Comparison of ENCODE assay signal across 11 cellular contexts in the genomic region with DNA sequence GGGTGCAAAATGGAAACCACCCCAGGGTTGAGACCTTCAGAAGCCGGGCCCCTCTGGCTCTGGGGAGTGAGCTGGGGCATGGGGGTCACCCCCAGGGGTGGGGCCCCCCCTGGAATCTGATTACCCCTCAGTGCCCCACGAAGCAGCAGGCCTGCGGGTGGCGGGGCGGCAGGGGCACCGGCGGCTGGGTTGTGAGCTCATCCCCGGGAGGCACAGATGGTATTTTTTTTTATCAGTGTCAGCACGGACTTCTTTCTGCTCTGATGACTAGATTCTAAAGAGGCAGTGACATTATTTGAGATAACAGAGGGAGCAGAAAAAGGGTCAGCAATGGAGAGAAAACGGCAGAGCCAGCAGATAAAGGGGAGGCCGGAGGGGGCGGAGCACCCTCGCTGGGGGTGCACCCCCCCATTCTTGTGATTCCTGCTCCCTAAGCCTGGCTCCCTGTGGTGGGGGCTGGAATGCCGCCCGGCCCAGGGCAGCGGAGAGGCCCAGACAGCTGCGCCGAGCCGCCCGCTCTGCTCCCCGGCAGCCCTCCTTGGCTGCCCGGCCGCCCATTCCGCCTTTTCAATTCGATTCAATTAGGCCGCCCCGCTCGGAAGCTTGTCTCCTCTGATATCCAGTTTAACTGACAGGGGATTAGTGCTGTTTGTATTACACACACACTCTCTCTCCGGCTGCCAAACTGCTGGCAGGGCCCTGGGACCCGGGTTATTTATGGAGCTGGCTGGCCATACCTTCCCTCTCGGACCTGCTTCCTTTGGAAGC. TPM values are rescaled to one million over a fixed set of nuclear protein-coding genes. Genes with fewer than 3 reads are reported as not detected.
DNase-seq lines count a peak whose midpoint lies in the region; ATAC-seq, FAIRE-seq and TF ChIP-seq lines count a peak whose summit lies in the region.
"Had no signal": no experiment of that assay in that cellular context is flagged by ENCODE, and none has a peak within 500 bp of the region (broad histone marks: within the 10 kb centered on the region; RNA-seq: fewer than 3 reads in every experiment).

No MANE protein-coding gene starts in this region.

- H3K4ac ChIP-seq in mesenchymal stem cell (ENCODE audit: low read depth in 1 of 2, low read length in 2 of 2), result no peak overlapping the region

- H3K27me3 ChIP-seq in HepG2 (ENCODE audit: control insufficient read depth in 1 of 2, insufficient read depth in 2 of 2, low read length in 2 of 2) (peaks cover 2 to 7% of the 10 kb centered on the region in 2 experiments; a peak in 4 of 5 replicates), right lobe of liver (no peaks in the 10 kb centered on the region), mesenchymal stem cell (ENCODE audit: control insufficient read depth in 1 of 2, insufficient read depth in 1 of 2, low read length in 2 of 2) (peaks cover 56 to 74% of the 10 kb centered on the region in 2 experiments)

- TF ChIP-seq RAD21 in HepG2 (CRISPR knock-in tag; IDR thresholded peaks at IDR 0.05), result no peak

- no peak overlapping the region for H2AK5ac ChIP-seq in mesenchymal stem cell (ENCODE audit: low read length, severe bottlenecking)

- TF ChIP-seq EP300 in HepG2 (IDR thresholded peaks at IDR 0.05; ENCODE audit: low read depth in 2 of 2, low read length in 2 of 2) (peak in 1 of 2 experiments; percentile 13; a peak in 1 of 4 replicates), HepG2 (CRISPR knock-in tag; IDR thresholded peaks at IDR 0.05; ENCODE audit: borderline replicate concordance) (no peak)

- no peak for TF ChIP-seq POLR2A in HepG2 (IDR thresholded peaks at IDR 0.05; ENCODE audit: insufficient read depth in 1 of 2, low read depth in 2 of 2, low read length in 2 of 2)
- TF ChIP-seq POLR2A in right lobe of liver (IDR thresholded peaks at IDR 0.05), result no peak

- no peak overlapping the region for H2BK15ac ChIP-seq in mesenchymal stem cell (ENCODE audit: low read depth, poor library complexity, severe bottlenecking)

- peak; percentile 58 for ATAC-seq in HepG2
- no peak for ATAC-seq in right lobe of liver
- no peak for ATAC-seq in HG03095 (IDR thresholded peaks at IDR 0.05; ENCODE audit: unreplicated experiment)
- ATAC-seq: naive thymus-derived CD8-positive, alpha-beta T cell had no signal

- H3K4me3 Mint-ChIP-seq in immature natural killer cell, result no peak overlapping the region
- H3K4me3 Mint-ChIP-seq: naive thymus-derived CD8-positive, alpha-beta T cell had no signal

- H4K20me1 ChIP-seq in HepG2 (ENCODE audit: insufficient read depth, low read length), result no peaks in the 10 kb centered on the region

- no peak overlapping the region for H2BK12ac ChIP-seq in mesenchymal stem cell (ENCODE audit: low read length in 2 of 2)

- H2AFZ ChIP-seq in HepG2 (ENCODE audit: low read length), result no peak overlapping the region
- H2AFZ ChIP-seq in mesenchymal stem cell (ENCODE audit: low read depth, low read length), result no peak overlapping the region

- no peaks in the 10 kb centered on the region for H3K9me3 Mint-ChIP-seq in immature natural killer cell
- H3K9me3 Mint-ChIP-seq: naive thymus-derived CD8-positive, alpha-beta T cell had no signal

- H3K79me2 ChIP-seq in HepG2 (ENCODE audit: insufficient read depth, low read length), result no peaks in the 10 kb centered on the region

- DNase-seq in HepG2 (ENCODE audit: low spot score) (peak; percentile 66), right lobe of liver (no peak), cerebellum (ENCODE audit: low spot score) (peak; percentile 37), mesenchymal stem cell (peak; percentile 11), NCI-H128 (lab: John Stamatoyannopoulos, UW; ENCODE audit: unreplicated experiment) (no peak), GM10248 (ENCODE audit: extremely low spot score) (no peak), immature natural killer cell (no peak)
- DNase-seq: activated CD4-positive, alpha-beta T cell treated with anti-CD3 and anti-CD28 coated beads, Interleukin-2, amount 50 U/mL, for 4 hours; aorta; naive thymus-derived CD8-positive, alpha-beta T cell had no signal

- H3K4me1 ChIP-seq in HepG2 (ENCODE audit: insufficient read depth, low read length), result peaks cover 51% of the 10 kb centered on the region
- no peaks in the 10 kb centered on the region for H3K4me1 ChIP-seq in right lobe of liver
- peaks cover 7% of the 10 kb centered on the region for H3K4me1 ChIP-seq in mesenchymal stem cell (ENCODE audit: control insufficient read depth, insufficient read depth, low read depth, low read length)

- POLR2A ChIA-PET in HepG2 (lab: Yijun Ruan, JAX), result interaction anchor here (1.0 to 1.5 kb wide), 4 partner anchors 9 to 108 kb away, joined by 3 to 9 read pairs (median 4); a partner anchor contains a TSS
- POLR2A ChIA-PET in GM10248 (lab: Yijun Ruan, JAX), result no interaction called here

- H3K9me3 ChIP-seq in HepG2 (ENCODE audit: low read length) (no peaks in the 10 kb centered on the region), right lobe of liver (no peaks in the 10 kb centered on the region), mesenchymal stem cell (ENCODE audit: control insufficient read depth, low read length) (peaks cover 6% of the 10 kb centered on the region)

- peaks cover 0 to 4% (median 1%) of the 10 kb centered on the region in 3 donors for H3K27me3 Mint-ChIP-seq in immature natural killer cell (ENCODE audit: low read depth in 3 of 3)

- no peak overlapping the region for H3K27ac Mint-ChIP-seq in immature natural killer cell

- WGBS in HepG2 (ENCODE audit: low lambda C conversion rate), result 7% methylated on average over 16 of the region's 31 CpGs
- 67% methylated on average over 19 of the region's 31 CpGs for WGBS in right lobe of liver (ENCODE audit: insufficient coverage, low coverage, low lambda C conversion rate, missing lambda C conversion rate)
- 41% methylated on average over 31 of the region's 31 CpGs for WGBS in mesenchymal stem cell

- H3K79me1 ChIP-seq in mesenchymal stem cell (replicated peaks; ENCODE audit: low read length, poor library complexity, severe bottlenecking), result no peaks in the 10 kb centered on the region

- H3K18ac ChIP-seq in mesenchymal stem cell (ENCODE audit: low read depth in 1 of 2, low read length in 2 of 2), result no peak overlapping the region

- H3K4me1 Mint-ChIP-seq in immature natural killer cell, result peaks cover 4 to 10% of the 10 kb centered on the region in 2 donors
- H3K4me1 Mint-ChIP-seq: naive thymus-derived CD8-positive, alpha-beta T cell had no signal

- FAIRE-seq in HepG2 (lab: Jason Lieb, UNC), result peak; percentile 21

- H3K36me3 ChIP-seq in HepG2 (replicated peaks in 1 of 2; ENCODE audit: control insufficient read depth in 1 of 2, insufficient read depth in 2 of 2, low read length in 2 of 2) (no peaks in the 10 kb centered on the region), right lobe of liver (no peaks in the 10 kb centered on the region), mesenchymal stem cell (ENCODE audit: control insufficient read depth in 1 of 2, insufficient read depth in 2 of 2, low read depth in 1 of 2, low read length in 2 of 2) (no peaks in the 10 kb centered on the region)

- no TSS peak for BruUV-seq in HepG2 (replicated peaks; lab: Mats Ljungman, UMichigan)

- CTCF ChIA-PET in HepG2 (lab: Yijun Ruan, JAX; ENCODE audit: low intra/inter-chr PET ratio, low total read pairs), result no interaction called here
- CTCF ChIA-PET in GM10248 (lab: Yijun Ruan, JAX), result interaction anchor here (1.8 kb wide), 1 partner anchor 9 kb away, joined by 7 read pairs; no protein-coding TSS in a partner anchor

- no peaks in the 10 kb centered on the region for H3K36me3 Mint-ChIP-seq in immature natural killer cell
- H3K36me3 Mint-ChIP-seq: naive thymus-derived CD8-positive, alpha-beta T cell had no signal

- H3K27ac ChIP-seq in HepG2 (ENCODE audit: extremely low read length, insufficient read depth, low read length) (no peak overlapping the region), right lobe of liver (no peak overlapping the region), mesenchymal stem cell (ENCODE audit: low read length, poor library complexity, severe bottlenecking) (no peak overlapping the region)

- in situ Hi-C loops in HepG2 (cut with HindIII; ENCODE audit: extremely low pct_ligation_motif_present, low pct_unique_long_range_greater_than_20kb), result no loop called here

- H3K4me3 ChIP-seq in HepG2 (replicated peaks in 1 of 3; ENCODE audit: insufficient read depth in 1 of 3, low read depth in 2 of 3, low read length in 3 of 3) (peak overlapping the region; percentile 54 to 70 (median 55)), right lobe of liver (no peak overlapping the region), mesenchymal stem cell (ENCODE audit: insufficient read depth in 1 of 2, low read depth in 1 of 2, low read length in 2 of 2) (peak overlapping the region in 1 of 2 experiments; percentile 10)

- H4K8ac ChIP-seq in mesenchymal stem cell (ENCODE audit: low read length), result no peak overlapping the region

- H3K14ac ChIP-seq in mesenchymal stem cell (ENCODE audit: low read length in 2 of 2), result no peak overlapping the region

- no peak overlapping the region for H3K23ac ChIP-seq in mesenchymal stem cell (ENCODE audit: low read length in 2 of 2)

- no peak overlapping the region for H2BK5ac ChIP-seq in mesenchymal stem cell (ENCODE audit: low read depth, low read length, poor library complexity, severe bottlenecking)

- H3K4me2 ChIP-seq in HepG2 (ENCODE audit: low read depth, low read length) (peak overlapping the region; percentile 91), mesenchymal stem cell (ENCODE audit: low read length, poor library complexity, severe bottlenecking) (peak overlapping the region; percentile 67)

- no peak overlapping the region for H2BK120ac ChIP-seq in mesenchymal stem cell (ENCODE audit: low read depth, low read length)

- peak overlapping the region; percentile 35 for H3K9ac ChIP-seq in HepG2 (ENCODE audit: insufficient read depth, low read depth, low read length)
- H3K9ac ChIP-seq in mesenchymal stem cell (ENCODE audit: low read length), result no peak overlapping the region

- H4K91ac ChIP-seq in mesenchymal stem cell (ENCODE audit: low read length), result no peak overlapping the region

- no peak for TF ChIP-seq CTCF in HepG2 (CRISPR knock-in tag; IDR thresholded peaks at IDR 0.05)
- TF ChIP-seq CTCF in right lobe of liver (IDR thresholded peaks at IDR 0.05), result no peak
- no peak for TF ChIP-seq CTCF in GM10248 (IDR thresholded peaks at IDR 0.05; ENCODE audit: control extremely low read depth, extremely low read depth, low read depth, missing control alignments)

- intact Hi-C loops in HepG2 (cut with micrococcal nuclease; ENCODE audit: unreplicated experiment), result no loop called here
- intact Hi-C loops in right lobe of liver (cut with DNase I), result no loop called here

RNA-seq across cellular contexts. Expression of a gene that starts 32.9 kb away (rescaled TPM):
- total RNA-seq in HepG2 (2016; rRNA removed; fragmentation: Illumina TruSeq; extraction: Trizol) (47.1 and 66.9 TPM in 2 replicates), right lobe of liver (10 to 100 TPM; 14.2 to 60.0 (median 37.6) TPM), cerebellum (14.8 TPM)
- total RNA-seq in HepG2 (2016; cell fraction: cytosol; rRNA removed; fragmentation: Illumina TruSeq; extraction: Trizol; ENCODE audit: low read depth), result 15.1 and 17.9 TPM in 2 replicates
- total RNA-seq in HepG2 (2016; cell fraction: insoluble cytoplasmic fraction; rRNA removed; fragmentation: Illumina TruSeq; extraction: Trizol), result 40.9 and 70.6 TPM in 2 replicates
- total RNA-seq in HepG2 (2016; cell fraction: membrane; rRNA removed; fragmentation: Illumina TruSeq; extraction: Trizol), result 34.1 and 39.6 TPM in 2 replicates
- total RNA-seq in HepG2 (2016; cell fraction: nucleus; rRNA removed; fragmentation: Illumina TruSeq; extraction: Trizol), result 38.8 and 47.2 TPM in 2 replicates
- polyA plus RNA-seq in HepG2 (2011; rRNA removed) (11.6 and 22.5 TPM in 2 replicates), immature natural killer cell (1 to 10 TPM; 3.4 to 4.9 (median 4.2) TPM)
- polyA plus RNA-seq in HepG2 (2011; cell fraction: cytosol; rRNA removed), result 12.4 and 13.5 TPM in 2 replicates
- polyA plus RNA-seq in HepG2 (2011; cell fraction: nucleus; rRNA removed), result 32.0 and 47.6 TPM in 2 replicates
- polyA plus RNA-seq in HepG2 (2012), result 19.2 and 28.6 TPM in 2 replicates
- 16.3 and 19.9 TPM in 2 replicates for polyA plus RNA-seq in HepG2 (2016; cell fraction: cytosol; fragmentation: Illumina TruSeq; extraction: Trizol; ENCODE audit: low read depth)
- 42.0 and 50.4 TPM in 2 replicates for polyA plus RNA-seq in HepG2 (2016; cell fraction: insoluble cytoplasmic fraction; fragmentation: Illumina TruSeq; extraction: Trizol; ENCODE audit: low read depth)
- 26.9 and 30.0 TPM in 2 replicates for polyA plus RNA-seq in HepG2 (2016; cell fraction: membrane; fragmentation: Illumina TruSeq; extraction: Trizol; ENCODE audit: low read depth)
- 78.2 and 82.6 TPM in 2 replicates for polyA plus RNA-seq in HepG2 (2016; cell fraction: nucleus; fragmentation: Illumina TruSeq; extraction: Trizol; ENCODE audit: insufficient read depth, low read depth)
- polyA minus RNA-seq in HepG2 (2011; rRNA and poly(A)+ RNA removed; ENCODE audit: low replicate concordance), result 19.6 and 22.9 TPM in 2 replicates
- polyA minus RNA-seq in HepG2 (2011; cell fraction: cytosol; rRNA and poly(A)+ RNA removed), result 6.1 and 8.0 TPM in 2 replicates
- 12.2 and 21.1 TPM in 2 replicates for polyA minus RNA-seq in HepG2 (2011; cell fraction: nucleus; rRNA and poly(A)+ RNA removed)
- 48.3 TPM for polyA plus RNA-seq in mesenchymal stem cell (2013, experiment 1 of 2)
- polyA plus RNA-seq in mesenchymal stem cell (2013, experiment 2 of 2), result 46.7 TPM

RNA-seq across cellular contexts. Expression of a gene that starts 33.1 kb away (rescaled TPM):
- total RNA-seq in HepG2 (2016; rRNA removed; fragmentation: Illumina TruSeq; extraction: Trizol) (77.3 and 112 TPM in 2 replicates), right lobe of liver (10 to 100 TPM; 42.6 to 99.8 (median 65.2) TPM), cerebellum (13.1 TPM)
- 32.4 and 42.7 TPM in 2 replicates for total RNA-seq in HepG2 (2016; cell fraction: cytosol; rRNA removed; fragmentation: Illumina TruSeq; extraction: Trizol; ENCODE audit: low read depth)
- total RNA-seq in HepG2 (2016; cell fraction: insoluble cytoplasmic fraction; rRNA removed; fragmentation: Illumina TruSeq; extraction: Trizol), result 80.5 and 108 TPM in 2 replicates
- 59.5 and 67.4 TPM in 2 replicates for total RNA-seq in HepG2 (2016; cell fraction: membrane; rRNA removed; fragmentation: Illumina TruSeq; extraction: Trizol)
- 37.8 and 41.0 TPM in 2 replicates for total RNA-seq in HepG2 (2016; cell fraction: nucleus; rRNA removed; fragmentation: Illumina TruSeq; extraction: Trizol)
- polyA plus RNA-seq in HepG2 (2011; rRNA removed) (26.1 and 33.2 TPM in 2 replicates), immature natural killer cell (10 to 100 TPM; 25.6 to 61.6 (median 59.0) TPM)
- 29.9 and 32.2 TPM in 2 replicates for polyA plus RNA-seq in HepG2 (2011; cell fraction: cytosol; rRNA removed)
- polyA plus RNA-seq in HepG2 (2011; cell fraction: nucleus; rRNA removed), result 34.9 and 43.2 TPM in 2 replicates
- 39.1 and 40.4 TPM in 2 replicates for polyA plus RNA-seq in HepG2 (2012)
- polyA plus RNA-seq in HepG2 (2016; cell fraction: cytosol; fragmentation: Illumina TruSeq; extraction: Trizol; ENCODE audit: low read depth), result 36.6 and 44.0 TPM in 2 replicates
- 98.7 and 99.8 TPM in 2 replicates for polyA plus RNA-seq in HepG2 (2016; cell fraction: insoluble cytoplasmic fraction; fragmentation: Illumina TruSeq; extraction: Trizol; ENCODE audit: low read depth)
- 39.9 and 52.5 TPM in 2 replicates for polyA plus RNA-seq in HepG2 (2016; cell fraction: membrane; fragmentation: Illumina TruSeq; extraction: Trizol; ENCODE audit: low read depth)
- 58.2 and 63.9 TPM in 2 replicates for polyA plus RNA-seq in HepG2 (2016; cell fraction: nucleus; fragmentation: Illumina TruSeq; extraction: Trizol; ENCODE audit: insufficient read depth, low read depth)
- polyA minus RNA-seq in HepG2 (2011; rRNA and poly(A)+ RNA removed; ENCODE audit: low replicate concordance), result 37.1 and 53.3 TPM in 2 replicates
- 11.8 and 16.2 TPM in 2 replicates for polyA minus RNA-seq in HepG2 (2011; cell fraction: cytosol; rRNA and poly(A)+ RNA removed)
- 21.0 and 29.1 TPM in 2 replicates for polyA minus RNA-seq in HepG2 (2011; cell fraction: nucleus; rRNA and poly(A)+ RNA removed)
- polyA plus RNA-seq in mesenchymal stem cell (2013, experiment 1 of 2), result 52.7 TPM
- polyA plus RNA-seq in mesenchymal stem cell (2013, experiment 2 of 2), result 55.4 TPM

Comparison
In these comparisons a context has a peak if more than half of its experiments do, and no peak if none do; other contexts are left out.
1. DNase-seq: peak in HepG2 (single experiment), cerebellum (single experiment) and mesenchymal stem cell (single experiment); none in right lobe of liver (0 of 3), NCI-H128 (single experiment), GM10248 (single experiment) and immature natural killer cell (0 of 3).
2. H3K4me3 ChIP-seq: peak in HepG2 (3 of 3); none in right lobe of liver (0 of 3).